In the genomic region with DNA sequence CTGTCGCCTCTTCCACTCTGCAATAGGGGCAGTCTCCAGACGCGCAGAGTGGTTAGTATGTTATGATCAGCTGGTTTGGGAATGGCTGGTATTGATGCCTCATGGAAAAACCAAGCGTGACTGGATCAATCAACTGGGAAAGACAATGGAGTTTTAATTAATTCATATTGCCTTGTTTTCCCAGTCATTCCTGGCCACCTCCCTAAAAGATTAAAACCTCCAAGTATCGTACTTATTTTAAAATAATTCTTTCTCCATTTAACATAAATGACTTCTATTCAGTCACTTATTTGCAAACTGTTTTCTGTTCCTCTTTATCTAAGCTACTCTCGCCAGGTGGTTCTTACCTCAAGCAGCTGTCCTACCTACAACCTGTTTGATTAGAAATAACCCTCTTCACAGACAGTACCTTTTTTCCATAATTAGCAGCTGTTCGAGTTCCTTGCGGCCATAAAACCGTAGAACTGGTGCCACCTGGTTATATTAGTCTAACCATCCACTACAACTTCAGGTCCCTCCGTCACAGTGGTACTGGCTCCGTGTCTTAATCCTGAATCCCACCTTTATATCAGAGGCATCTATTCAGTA, we compare ENCODE assay signal across 8 cellular contexts. TPM values are rescaled to one million over a fixed set of nuclear protein-coding genes. Genes with fewer than 3 reads are reported as not detected.
DNase-seq lines count a peak whose midpoint lies in the region; ATAC-seq and TF ChIP-seq lines count a peak whose summit lies in the region.

No MANE protein-coding gene starts in this region.

- no peak overlapping the region for H2BK5ac ChIP-seq in mesenchymal stem cell (ENCODE audit: low read depth, low read length, poor library complexity, severe bottlenecking)

- peak overlapping the region; percentile 52 for H3K4me2 ChIP-seq in mesenchymal stem cell (ENCODE audit: low read length, poor library complexity, severe bottlenecking)

- H2AFZ ChIP-seq in mesenchymal stem cell (ENCODE audit: low read depth, low read length): peak overlapping the region; percentile 58

- H3K4me1 ChIP-seq in mesenchymal stem cell (ENCODE audit: control insufficient read depth, insufficient read depth, low read depth, low read length): peaks cover 3% of the 10 kb centered on the region

- H3K79me1 ChIP-seq in mesenchymal stem cell (replicated peaks; ENCODE audit: low read length, poor library complexity, severe bottlenecking): peaks cover 4% of the 10 kb centered on the region

- DNase-seq in GM12865 (ENCODE audit: low read depth): peak; percentile 72
- peak; percentile 6 for DNase-seq in amniotic stem cell (lab: John Stamatoyannopoulos, UW)
- no peak for DNase-seq in mesenchymal stem cell
- DNase-seq in hypothalamus (lab: John Stamatoyannopoulos, UW): no peak
- no peak for DNase-seq in kidney glomerular epithelial cell (lab: John Stamatoyannopoulos, UW)
- no peak for DNase-seq in NCI-H1930 (lab: John Stamatoyannopoulos, UW)

- no peak overlapping the region for H2BK15ac ChIP-seq in mesenchymal stem cell (ENCODE audit: low read depth, poor library complexity, severe bottlenecking)

- 22% methylated on average over 11 of the region's 11 CpGs for WGBS in mesenchymal stem cell

- H3K27ac ChIP-seq in mesenchymal stem cell (ENCODE audit: low read length, poor library complexity, severe bottlenecking): no peak overlapping the region

- ATAC-seq in GM21381 (IDR thresholded peaks at IDR 0.05; ENCODE audit: unreplicated experiment) (peak; percentile 64), HG03575 (IDR thresholded peaks at IDR 0.05; ENCODE audit: extremely low read depth, insufficient number of reproducible peaks, low FRiP score, unreplicated experiment) (peak; percentile 67)

- H3K4me3 ChIP-seq in GM12865 (ENCODE audit: low read depth, low read length) (peak overlapping the region; percentile 88), mesenchymal stem cell (ENCODE audit: insufficient read depth in 1 of 2, low read depth in 1 of 2, low read length in 2 of 2) (peak overlapping the region; percentile 73 to 97)

- no peak overlapping the region for H2BK120ac ChIP-seq in mesenchymal stem cell (ENCODE audit: low read depth, low read length)

- H3K4ac ChIP-seq in mesenchymal stem cell (ENCODE audit: low read depth in 1 of 2, low read length in 2 of 2): no peak overlapping the region

- H3K9me3 ChIP-seq in mesenchymal stem cell (ENCODE audit: control insufficient read depth, low read length): no peaks in the 10 kb centered on the region

- H2AK5ac ChIP-seq in mesenchymal stem cell (ENCODE audit: low read length, severe bottlenecking): no peak overlapping the region

- H3K14ac ChIP-seq in mesenchymal stem cell (ENCODE audit: low read length in 2 of 2): no peak overlapping the region

- no peak overlapping the region for H3K23ac ChIP-seq in mesenchymal stem cell (ENCODE audit: low read length in 2 of 2)

- H3K9ac ChIP-seq in mesenchymal stem cell (ENCODE audit: low read length): peak overlapping the region; percentile 95

- H3K36me3 ChIP-seq in mesenchymal stem cell (ENCODE audit: control insufficient read depth in 1 of 2, insufficient read depth in 2 of 2, low read depth in 1 of 2, low read length in 2 of 2): no peaks in the 10 kb centered on the region

- H4K8ac ChIP-seq in mesenchymal stem cell (ENCODE audit: low read length): no peak overlapping the region

- no peak overlapping the region for H4K91ac ChIP-seq in mesenchymal stem cell (ENCODE audit: low read length)

- H3K18ac ChIP-seq in mesenchymal stem cell (ENCODE audit: low read depth in 1 of 2, low read length in 2 of 2): peak overlapping the region in 1 of 2 experiments; percentile 22

- no peak for TF ChIP-seq CTCF in GM12865 (IDR thresholded peaks at IDR 0.05; ENCODE audit: insufficient read depth, low read depth, low read length, missing control alignments)

- no peak overlapping the region for H2BK12ac ChIP-seq in mesenchymal stem cell (ENCODE audit: low read length in 2 of 2)

- no peaks in the 10 kb centered on the region for H3K27me3 ChIP-seq in mesenchymal stem cell (ENCODE audit: control insufficient read depth in 1 of 2, insufficient read depth in 1 of 2, low read length in 2 of 2)

RNA-seq across cellular contexts. Expression of a gene that starts 0.9 kb away (rescaled TPM):
- 1.7 TPM for polyA plus RNA-seq in mesenchymal stem cell (2013, experiment 1 of 2)
- polyA plus RNA-seq in mesenchymal stem cell (2013, experiment 2 of 2): 1.6 TPM

RNA-seq across cellular contexts. Expression of a gene that starts 6.3 kb away (rescaled TPM):
- not detected for polyA plus RNA-seq in mesenchymal stem cell (2013, experiment 1 of 2)
- not detected for polyA plus RNA-seq in mesenchymal stem cell (2013, experiment 2 of 2)

RNA-seq across cellular contexts. Expression of a gene that starts 34.8 kb away (rescaled TPM):
- polyA plus RNA-seq in mesenchymal stem cell (2013, experiment 1 of 2): not detected
- polyA plus RNA-seq in mesenchymal stem cell (2013, experiment 2 of 2): not detected

RNA-seq across cellular contexts. Expression of a gene that starts 50.7 kb away (rescaled TPM):
- not detected for polyA plus RNA-seq in mesenchymal stem cell (2013, experiment 1 of 2)
- polyA plus RNA-seq in mesenchymal stem cell (2013, experiment 2 of 2): not detected

Comparison
In these comparisons a context has a peak if more than half of its experiments do, and no peak if none do; other contexts are left out.
1. DNase-seq: peak in GM12865 (single experiment) and amniotic stem cell (single experiment); none in mesenchymal stem cell (single experiment), hypothalamus (0 of 51), kidney glomerular epithelial cell (single experiment) and NCI-H1930 (0 of 2).